ENCODE assay signal across 13 cellular contexts in the genomic region with DNA sequence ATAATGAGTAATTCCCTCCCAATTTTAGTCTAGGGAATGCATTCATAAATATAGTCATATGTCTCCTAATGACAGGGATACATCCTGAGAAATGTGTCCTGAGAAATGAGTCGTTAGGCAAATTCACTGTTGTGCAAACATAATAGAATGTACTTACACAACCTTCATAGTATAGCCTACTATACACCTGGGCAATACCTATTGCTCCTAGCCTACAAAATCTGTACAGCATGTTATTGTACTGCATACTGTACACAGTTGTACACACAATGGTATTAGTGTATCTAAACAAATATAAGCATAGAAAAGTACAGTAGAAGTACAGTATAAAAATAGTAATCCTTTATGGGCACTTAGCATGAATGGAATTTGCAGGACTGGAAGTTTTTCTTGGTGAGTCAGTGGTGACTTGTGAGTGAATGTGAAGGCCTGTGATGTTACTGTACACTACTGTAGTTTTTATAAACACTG. TPM values are rescaled to one million over a fixed set of nuclear protein-coding genes. Genes with fewer than 3 reads are reported as not detected.
DNase-seq lines count a peak whose midpoint lies in the region; ATAC-seq, FAIRE-seq and TF ChIP-seq lines count a peak whose summit lies in the region.
"Had no signal": no experiment of that assay in that cellular context is flagged by ENCODE, and none has a peak within 500 bp of the region (broad histone marks: within the 10 kb centered on the region; RNA-seq: fewer than 3 reads in every experiment).

No MANE protein-coding gene starts in this region.

- H3K4me3 Mint-ChIP-seq in activated T-helper 2 cell treated with anti-CD3 and anti-CD28 coated beads, Interferon-gamma antibody, Interleukin-2, Interleukin-4, amounts not matched to agents 10 μg/mL and 5 μg/mL and 100 μg/mL, durations not matched to agents 14 hours and 24 hours and 36 hours (ENCODE audit: low read depth) = no peak overlapping the region
- no peak overlapping the region for H3K4me3 Mint-ChIP-seq in naive thymus-derived CD8-positive, alpha-beta T cell
- H3K4me3 Mint-ChIP-seq: activated T-helper 1 cell treated with anti-CD3 and anti-CD28 coated beads, Interleukin-12 subunit alpha, Interleukin-12 subunit beta, Interleukin-2, Interleukin-4 antibody, amounts not matched to agents 30 ng/mL and 10 ng/mL and 1 ng/mL, durations not matched to agents 14 hours and 24 hours and 36 hours; central memory CD8-positive, alpha-beta T cell; neural progenitor cell had no signal

- no peak overlapping the region for H3K9ac ChIP-seq in GM12878 (ENCODE audit: control insufficient read depth, insufficient read depth, low read length)
- H3K9ac ChIP-seq: neural progenitor cell had no signal

- H3K79me2 ChIP-seq in GM12878 (ENCODE audit: control insufficient read depth, insufficient read depth, low read length) = peaks cover 9% of the 10 kb centered on the region

- no TSS peak for BruUV-seq in GM12878 (replicated peaks; lab: Mats Ljungman, UMichigan)

- CTCF ChIA-PET in GM12878 (lab: Yijun Ruan, JAX) = no interaction called here

- no peak overlapping the region for H3K4me2 ChIP-seq in GM12878 (ENCODE audit: control insufficient read depth, insufficient read depth)
- H3K4me2 ChIP-seq: neural progenitor cell had no signal

- TF ChIP-seq EP300 in GM12878 (IDR thresholded peaks at IDR 0.05; ENCODE audit: borderline replicate concordance in 1 of 2, control insufficient read depth in 1 of 2, low read depth in 2 of 2, low read length in 2 of 2) = no peak

- 94% methylated on average over 1 of the region's 1 CpG for WGBS in GM12878 (ENCODE audit: insufficient coverage, insufficient replicate concordance, low lambda C conversion rate, missing lambda C conversion rate)

- H3K4me3 ChIP-seq in GM12878 (no peak overlapping the region), left lung (no peak overlapping the region)
- H3K4me3 ChIP-seq: neural progenitor cell had no signal

- H3K27me3 Mint-ChIP-seq in activated T-helper 2 cell treated with anti-CD3 and anti-CD28 coated beads, Interferon-gamma antibody, Interleukin-2, Interleukin-4, amounts not matched to agents 10 μg/mL and 5 μg/mL and 100 μg/mL, durations not matched to agents 14 hours and 24 hours and 36 hours (ENCODE audit: low read depth) = no peaks in the 10 kb centered on the region
- H3K27me3 Mint-ChIP-seq in naive thymus-derived CD8-positive, alpha-beta T cell = no peaks in the 10 kb centered on the region
- H3K27me3 Mint-ChIP-seq: central memory CD8-positive, alpha-beta T cell had no signal

- peak; percentile 8 for DNase-seq in COLO829 (ENCODE audit: low spot score)
- peak; percentile 89 for DNase-seq in NCI-H226
- no peak for DNase-seq in GM12878 (ENCODE audit: low read depth, low spot score)
- DNase-seq in left lung = no peak
- no peak for DNase-seq in activated T-helper 2 cell treated with anti-CD3 and anti-CD28 coated beads, Interferon-gamma antibody, Interleukin-2, Interleukin-4, amounts not matched to agents 10 μg/mL and 5 μg/mL and 100 μg/mL, durations not matched to agents 14 hours and 24 hours and 36 hours (ENCODE audit: low spot score)
- no peak for DNase-seq in naive thymus-derived CD8-positive, alpha-beta T cell
- DNase-seq in NCI-H82 treated with DMSO at 0.1 percent for 48 hours (lab: John Stamatoyannopoulos, UW; ENCODE audit: unreplicated experiment) = no peak
- no peak for DNase-seq in inferior parietal cortex (ENCODE audit: extremely low spot score)
- DNase-seq: NCI-H2081 treated with DMSO at 0.1 percent for 48 hours, substantia nigra had no signal

- H4K20me1 ChIP-seq in GM12878 (ENCODE audit: control insufficient read depth, insufficient read depth) = no peaks in the 10 kb centered on the region

- H3K27ac Mint-ChIP-seq in activated T-helper 2 cell treated with anti-CD3 and anti-CD28 coated beads, Interferon-gamma antibody, Interleukin-2, Interleukin-4, amounts not matched to agents 10 μg/mL and 5 μg/mL and 100 μg/mL, durations not matched to agents 14 hours and 24 hours and 36 hours = no peak overlapping the region
- H3K27ac Mint-ChIP-seq in naive thymus-derived CD8-positive, alpha-beta T cell = peak overlapping the region in 1 of 10 donors; percentile 18
- H3K27ac Mint-ChIP-seq: activated T-helper 1 cell treated with anti-CD3 and anti-CD28 coated beads, Interleukin-12 subunit alpha, Interleukin-12 subunit beta, Interleukin-2, Interleukin-4 antibody, amounts not matched to agents 30 ng/mL and 10 ng/mL and 1 ng/mL, durations not matched to agents 14 hours and 24 hours and 36 hours; neural progenitor cell had no signal

- TF ChIP-seq RAD21 in GM12878 (IDR thresholded peaks at IDR 0.05; ENCODE audit: insufficient read depth, low read depth, low read length) = no peak

- TF ChIP-seq CTCF in GM12878 (IDR thresholded peaks at IDR 0.05 in 2 of 3, conservative IDR thresholded peaks at IDR 0.05 in 1 of 3; ENCODE audit: control insufficient read depth in 2 of 3, extremely low read depth in 1 of 3, insufficient read depth in 1 of 3, low read depth in 3 of 3, low read length in 3 of 3) (no peak), left lung (IDR thresholded peaks at IDR 0.05) (no peak)

- peaks cover 10% of the 10 kb centered on the region for H3K9me3 Mint-ChIP-seq in activated T-helper 2 cell treated with anti-CD3 and anti-CD28 coated beads, Interferon-gamma antibody, Interleukin-2, Interleukin-4, amounts not matched to agents 10 μg/mL and 5 μg/mL and 100 μg/mL, durations not matched to agents 14 hours and 24 hours and 36 hours
- peaks cover 0 to 7% (median 7%) of the 10 kb centered on the region in 9 donors for H3K9me3 Mint-ChIP-seq in naive thymus-derived CD8-positive, alpha-beta T cell
- H3K9me3 Mint-ChIP-seq: central memory CD8-positive, alpha-beta T cell had no signal

- peaks cover 22% of the 10 kb centered on the region for H3K4me1 Mint-ChIP-seq in activated T-helper 2 cell treated with anti-CD3 and anti-CD28 coated beads, Interferon-gamma antibody, Interleukin-2, Interleukin-4, amounts not matched to agents 10 μg/mL and 5 μg/mL and 100 μg/mL, durations not matched to agents 14 hours and 24 hours and 36 hours (ENCODE audit: low read depth)
- peaks cover 5 to 24% (median 22%) of the 10 kb centered on the region in 4 donors for H3K4me1 Mint-ChIP-seq in naive thymus-derived CD8-positive, alpha-beta T cell

- no peak for FAIRE-seq in GM12878 (lab: Jason Lieb, UNC)

- H3K36me3 ChIP-seq in GM12878 (ENCODE audit: control insufficient read depth in 2 of 2, insufficient read depth in 2 of 2, low read length in 1 of 2) (no peaks in the 10 kb centered on the region), left lung (peaks cover 0 to 25% of the 10 kb centered on the region in 2 donors)
- H3K36me3 ChIP-seq: neural progenitor cell had no signal

- H3K27me3 ChIP-seq in GM12878 (replicated peaks in 1 of 2; ENCODE audit: control insufficient read depth in 2 of 2, insufficient read depth in 2 of 2, low read length in 1 of 2) (no peaks in the 10 kb centered on the region), left lung (no peaks in the 10 kb centered on the region)
- H3K27me3 ChIP-seq: neural progenitor cell had no signal

- intact Hi-C loops in GM12878 (cut with micrococcal nuclease; ENCODE audit: unreplicated experiment) (loop anchor here (10.0 kb wide), 1 partner anchor 1293 kb away; the partner anchor contains the start of gene DUT), left lung (cut with DNase I) (no loop called here)
- intact Hi-C loops in activated T-helper 2 cell treated with anti-CD3 and anti-CD28 coated beads, Interferon-gamma antibody, Interleukin-2, Interleukin-4, amounts not matched to agents 10 μg/mL and 5 μg/mL and 100 μg/mL, durations not matched to agents 14 hours and 24 hours and 36 hours (cut with micrococcal nuclease) = no loop called here

- TF ChIP-seq POLR2A in GM12878 (IDR thresholded peaks at IDR 0.05; ENCODE audit: low read depth, low read length) = no peak

- RAD21 ChIA-PET in GM12878 (lab: Charles Lee; ENCODE audit: unreplicated experiment) = no interaction called here

- peaks cover 48% of the 10 kb centered on the region for H3K36me3 Mint-ChIP-seq in activated T-helper 2 cell treated with anti-CD3 and anti-CD28 coated beads, Interferon-gamma antibody, Interleukin-2, Interleukin-4, amounts not matched to agents 10 μg/mL and 5 μg/mL and 100 μg/mL, durations not matched to agents 14 hours and 24 hours and 36 hours (ENCODE audit: low read depth)
- peaks cover 0 to 37% (median 20%) of the 10 kb centered on the region in 3 donors for H3K36me3 Mint-ChIP-seq in naive thymus-derived CD8-positive, alpha-beta T cell

- POLR2A ChIA-PET in GM12878 (lab: Charles Lee) = no interaction called here
- POLR2A ChIA-PET in naive thymus-derived CD8-positive, alpha-beta T cell (lab: Charles Lee) = no interaction called here

- peaks cover 8% of the 10 kb centered on the region for H3K9me3 ChIP-seq in GM12878 (replicated peaks; ENCODE audit: control insufficient read depth, insufficient read depth, low read length)
- peaks cover 0 to 19% of the 10 kb centered on the region in 2 donors for H3K9me3 ChIP-seq in left lung

- H3K4me1 ChIP-seq in GM12878 (ENCODE audit: control insufficient read depth, insufficient read depth, low read length) (no peaks in the 10 kb centered on the region), left lung (peaks cover 0 to 15% of the 10 kb centered on the region in 2 donors)

- ATAC-seq in GM12878 (peak; percentile 21; the same call in 1 of the 3 replicates), left lung (peak; percentile 71)
- no peak for ATAC-seq in naive thymus-derived CD8-positive, alpha-beta T cell

- H2AFZ ChIP-seq in GM12878 (ENCODE audit: control insufficient read depth, low read depth, low read length) = no peak overlapping the region
- H2AFZ ChIP-seq: neural progenitor cell had no signal

- SMC1A ChIA-PET in GM12878 (lab: Charles Lee; ENCODE audit: uncharacterized antibody, unreplicated experiment) = interaction anchor here (0.6 kb wide), 1 partner anchor 174 kb away, joined by 3 read pairs; no protein-coding TSS in a partner anchor

- H3K27ac ChIP-seq in GM12878 (ENCODE audit: control insufficient read depth, insufficient read depth) (no peak overlapping the region), left lung (no peak overlapping the region)
- H3K27ac ChIP-seq: neural progenitor cell had no signal

- in situ Hi-C loops in GM12878 (cut with MboI) = loop anchor here (10.0 kb wide), 2 partner anchors 473 to 753 kb away; partner anchors contain the start of genes COPS2 and EID1

RNA-seq across cellular contexts. Expression of gene DTWD1, which starts 6.6 kb away (rescaled TPM):
- total RNA-seq in GM12878 (2013; cell fraction: nucleolus; rRNA removed) = 47.0 and 47.5 TPM in 2 replicates
- total RNA-seq in GM12878 (2014; rRNA removed) = 13.9 and 15.5 TPM in 2 replicates
- 14.3 and 14.9 TPM in 2 replicates for total RNA-seq in GM12878 (2014; rRNA removed; fragmentation: Illumina TruSeq; extraction: Trizol)
- total RNA-seq in GM12878 (2021) = 15.1 and 16.0 TPM in 2 replicates
- 11.6 TPM for polyA plus RNA-seq in GM12878 (2011; ENCODE audit: low read depth)
- 20.7 and 32.5 TPM in 2 replicates for polyA plus RNA-seq in GM12878 (2011; rRNA removed)
- polyA plus RNA-seq in GM12878 (2011; cell fraction: cytosol; rRNA removed) = 4.5 and 4.8 TPM in 2 replicates
- polyA plus RNA-seq in GM12878 (2011; cell fraction: nucleus; rRNA removed) = 8.5 and 10.4 TPM in 2 replicates
- 14.3 and 16.9 TPM in 2 replicates for polyA plus RNA-seq in GM12878 (2012)
- polyA plus RNA-seq in GM12878 (2014; fragmentation: Illumina TruSeq; extraction: Trizol) = 17.8 and 24.6 TPM in 2 replicates
- polyA plus RNA-seq in GM12878 (2014; fragmentation: Nextera tagmentation; extraction: Ambion mirVana) = 10 to 100 TPM; 23.9 to 31.9 TPM
- 12.1 and 16.3 TPM in 2 replicates for polyA plus RNA-seq in GM12878 (2014; rRNA removed)
- polyA plus RNA-seq in GM12878 (2016; fragmentation: Nextera tagmentation; extraction: Ambion mirVana) = 10 to 100 TPM; 23.6 to 32.0 TPM
- polyA minus RNA-seq in GM12878 (2011; rRNA and poly(A)+ RNA removed) = 4.9 and 10.2 TPM in 2 replicates
- 4.3 and 4.8 TPM in 2 replicates for polyA minus RNA-seq in GM12878 (2011; cell fraction: cytosol; rRNA and poly(A)+ RNA removed)
- polyA minus RNA-seq in GM12878 (2011; cell fraction: nucleus; rRNA and poly(A)+ RNA removed) = 18.6 and 28.9 TPM in 2 replicates
- 10 to 100 TPM; 21.5 to 27.3 TPM for total RNA-seq in left lung
- 22.0 and 24.0 TPM in 2 replicates for total RNA-seq in activated T-helper 2 cell treated with anti-CD3 and anti-CD28 coated beads, Interferon-gamma antibody, Interleukin-2, Interleukin-4, amounts not matched to agents 10 μg/mL and 5 μg/mL and 100 μg/mL, durations not matched to agents 14 hours and 24 hours and 36 hours
- total RNA-seq in naive thymus-derived CD8-positive, alpha-beta T cell = 10 to 100 TPM; 33.7 to 37.0 TPM
- 10 to 100 TPM; 22.0 to 25.6 (median 22.0) TPM for polyA plus RNA-seq in naive thymus-derived CD8-positive, alpha-beta T cell

RNA-seq across cellular contexts. Expression of gene FAM227B, which starts 6.8 kb away (rescaled TPM):
- 13.4 and 15.5 TPM in 2 replicates for total RNA-seq in GM12878 (2013; cell fraction: nucleolus; rRNA removed)
- total RNA-seq in GM12878 (2014; rRNA removed) = 4.7 and 7.3 TPM in 2 replicates
- total RNA-seq in GM12878 (2014; rRNA removed; fragmentation: Illumina TruSeq; extraction: Trizol) = 7.4 and 7.7 TPM in 2 replicates
- 3.9 and 5.5 TPM in 2 replicates for total RNA-seq in GM12878 (2021)
- polyA plus RNA-seq in GM12878 (2011; ENCODE audit: low read depth) = 3.8 TPM
- 7.7 and 12.7 TPM in 2 replicates for polyA plus RNA-seq in GM12878 (2011; rRNA removed)
- polyA plus RNA-seq in GM12878 (2011; cell fraction: cytosol; rRNA removed) = 2.2 and 3.1 TPM in 2 replicates
- 4.9 and 5.9 TPM in 2 replicates for polyA plus RNA-seq in GM12878 (2011; cell fraction: nucleus; rRNA removed)
- polyA plus RNA-seq in GM12878 (2012) = 6.6 and 10.6 TPM in 2 replicates
- polyA plus RNA-seq in GM12878 (2014; fragmentation: Illumina TruSeq; extraction: Trizol) = 6.2 and 11.8 TPM in 2 replicates
- 1 to 10 TPM; 6.1 to 7.1 TPM for polyA plus RNA-seq in GM12878 (2014; fragmentation: Nextera tagmentation; extraction: Ambion mirVana)
- 6.2 and 6.8 TPM in 2 replicates for polyA plus RNA-seq in GM12878 (2014; rRNA removed)
- 10 to 100 TPM; 12.2 to 12.6 TPM for polyA plus RNA-seq in GM12878 (2016; fragmentation: Nextera tagmentation; extraction: Ambion mirVana)
- polyA minus RNA-seq in GM12878 (2011; rRNA and poly(A)+ RNA removed) = 5.2 and 6.8 TPM in 2 replicates
- polyA minus RNA-seq in GM12878 (2011; cell fraction: cytosol; rRNA and poly(A)+ RNA removed) = 1.7 and 2.9 TPM in 2 replicates
- 9.2 and 14.8 TPM in 2 replicates for polyA minus RNA-seq in GM12878 (2011; cell fraction: nucleus; rRNA and poly(A)+ RNA removed)
- total RNA-seq in left lung = 1 to 10 TPM; 2.3 to 2.8 TPM
- 2.7 and 3.1 TPM in 2 replicates for total RNA-seq in activated T-helper 2 cell treated with anti-CD3 and anti-CD28 coated beads, Interferon-gamma antibody, Interleukin-2, Interleukin-4, amounts not matched to agents 10 μg/mL and 5 μg/mL and 100 μg/mL, durations not matched to agents 14 hours and 24 hours and 36 hours
- 10 to 100 TPM; 14.5 to 16.7 TPM for total RNA-seq in naive thymus-derived CD8-positive, alpha-beta T cell
- 10 to 100 TPM; 23.8 to 28.7 (median 27.6) TPM for polyA plus RNA-seq in naive thymus-derived CD8-positive, alpha-beta T cell

Comparison
In these comparisons a context has a peak if more than half of its experiments do, and no peak if none do; other contexts are left out.
1. DNase-seq: peak in COLO829 (single experiment) and NCI-H226 (single experiment); none in GM12878 (single experiment), left lung (0 of 2), activated T-helper 2 cell treated with anti-CD3 and anti-CD28 coated beads, Interferon-gamma antibody, Interleukin-2, Interleukin-4, amounts not matched to agents 10 μg/mL and 5 μg/mL and 100 μg/mL, durations not matched to agents 14 hours and 24 hours and 36 hours (single experiment), naive thymus-derived CD8-positive, alpha-beta T cell (0 of 10), NCI-H82 treated with DMSO at 0.1 percent for 48 hours (single experiment) and inferior parietal cortex (single experiment).
2. ATAC-seq: peak in GM12878 (single experiment) and left lung (single experiment); none in naive thymus-derived CD8-positive, alpha-beta T cell (0 of 2).